In genomic region chr2:74119912-74120825, GRCh38 we compare ENCODE assay signal across 8 cellular contexts. TPM values are rescaled to one million over a fixed set of nuclear protein-coding genes. Genes with fewer than 3 reads are reported as not detected.
DNase-seq lines count a peak whose midpoint lies in the region; ATAC-seq and TF ChIP-seq lines count a peak whose summit lies in the region.

No MANE protein-coding gene starts in this region.

- H3K36me3 Mint-ChIP-seq in activated T-helper 1 cell treated with anti-CD3 and anti-CD28 coated beads, Interleukin-12 subunit alpha, Interleukin-12 subunit beta, Interleukin-2, Interleukin-4 antibody, amounts not matched to agents 30 ng/mL and 10 ng/mL and 1 ng/mL, durations not matched to agents 14 hours and 24 hours and 36 hours (ENCODE audit: low read depth), result peaks cover 11% of the 10 kb centered on the region
- peaks cover 19% of the 10 kb centered on the region for H3K36me3 Mint-ChIP-seq in natural killer cell

- TF ChIP-seq CTCF in fibroblast of mammary gland (conservative IDR thresholded peaks at IDR 0.05; ENCODE audit: control insufficient read depth, insufficient read depth, low read depth, low read length), result peak; percentile 35
- TF ChIP-seq CTCF in natural killer cell (IDR thresholded peaks at IDR 0.05), result peak; percentile 76

- ATAC-seq in GM21360 (IDR thresholded peaks at IDR 0.05; ENCODE audit: unreplicated experiment), result peak; percentile 79
- ATAC-seq in natural killer cell, result peak; percentile 96 to 98 (median 97)

- intact Hi-C loops in activated T-helper 1 cell treated with anti-CD3 and anti-CD28 coated beads, Interleukin-12 subunit alpha, Interleukin-12 subunit beta, Interleukin-2, Interleukin-4 antibody, amounts not matched to agents 30 ng/mL and 10 ng/mL and 1 ng/mL, durations not matched to agents 14 hours and 24 hours and 36 hours (cut with micrococcal nuclease), result loop anchor here (1.0 to 5.0 kb wide), 9 partner anchors 28 to 383 kb away; partner anchors contain the start of genes DGUOK, DUSP11, MOB1A and STAMBP
- intact Hi-C loops in natural killer cell (cut with micrococcal nuclease), result loop anchor here (10.0 kb wide), 1 partner anchor 55 kb away; the partner anchor contains the start of gene MOB1A

- H3K4me3 Mint-ChIP-seq in activated T-helper 1 cell treated with anti-CD3 and anti-CD28 coated beads, Interleukin-12 subunit alpha, Interleukin-12 subunit beta, Interleukin-2, Interleukin-4 antibody, amounts not matched to agents 30 ng/mL and 10 ng/mL and 1 ng/mL, durations not matched to agents 14 hours and 24 hours and 36 hours, result peak overlapping the region; percentile 82
- peak overlapping the region; percentile 85 for H3K4me3 Mint-ChIP-seq in natural killer cell

- peaks cover 19% of the 10 kb centered on the region for H3K9me3 Mint-ChIP-seq in activated T-helper 1 cell treated with anti-CD3 and anti-CD28 coated beads, Interleukin-12 subunit alpha, Interleukin-12 subunit beta, Interleukin-2, Interleukin-4 antibody, amounts not matched to agents 30 ng/mL and 10 ng/mL and 1 ng/mL, durations not matched to agents 14 hours and 24 hours and 36 hours
- peaks cover 5 to 9% of the 10 kb centered on the region in 2 donors for H3K9me3 Mint-ChIP-seq in natural killer cell

- H3K4me3 ChIP-seq in fibroblast of mammary gland (ENCODE audit: control insufficient read depth, low read depth, low read length), result peak overlapping the region; percentile 66

- peak; percentile 93 for DNase-seq in DMS 273 (lab: John Stamatoyannopoulos, UW; ENCODE audit: unreplicated experiment)
- DNase-seq in HT1080 (ENCODE audit: low read depth), result peak; percentile 88
- peak; percentile 45 for DNase-seq in OCI-M2 (lab: John Stamatoyannopoulos, UW; ENCODE audit: unreplicated experiment)
- DNase-seq in activated T-helper 1 cell treated with anti-CD3 and anti-CD28 coated beads, Interleukin-12 subunit alpha, Interleukin-12 subunit beta, Interleukin-2, Interleukin-4 antibody, amounts not matched to agents 30 ng/mL and 10 ng/mL and 1 ng/mL, durations not matched to agents 14 hours and 24 hours and 36 hours (ENCODE audit: low spot score), result peak; percentile 82
- peak; percentile 76 for DNase-seq in fibroblast of mammary gland (ENCODE audit: low read depth)
- peak; percentile 85 for DNase-seq in natural killer cell
- DNase-seq in stimulated activated naive CD4-positive, alpha-beta T cell treated with Interleukin-2 at 50 U/mL for 16 hours (lab: John Stamatoyannopoulos, UW), result peak; percentile 85

- peaks cover 12% of the 10 kb centered on the region for H3K27me3 Mint-ChIP-seq in activated T-helper 1 cell treated with anti-CD3 and anti-CD28 coated beads, Interleukin-12 subunit alpha, Interleukin-12 subunit beta, Interleukin-2, Interleukin-4 antibody, amounts not matched to agents 30 ng/mL and 10 ng/mL and 1 ng/mL, durations not matched to agents 14 hours and 24 hours and 36 hours (ENCODE audit: insufficient read depth)
- peaks cover under 1 to 2% of the 10 kb centered on the region in 2 donors for H3K27me3 Mint-ChIP-seq in natural killer cell (ENCODE audit: low read depth in 2 of 2)

- H3K27ac Mint-ChIP-seq in activated T-helper 1 cell treated with anti-CD3 and anti-CD28 coated beads, Interleukin-12 subunit alpha, Interleukin-12 subunit beta, Interleukin-2, Interleukin-4 antibody, amounts not matched to agents 30 ng/mL and 10 ng/mL and 1 ng/mL, durations not matched to agents 14 hours and 24 hours and 36 hours, result peak overlapping the region; percentile 88
- peak overlapping the region; percentile 76 to 91 for H3K27ac Mint-ChIP-seq in natural killer cell

- peaks cover 7% of the 10 kb centered on the region for H3K4me1 Mint-ChIP-seq in activated T-helper 1 cell treated with anti-CD3 and anti-CD28 coated beads, Interleukin-12 subunit alpha, Interleukin-12 subunit beta, Interleukin-2, Interleukin-4 antibody, amounts not matched to agents 30 ng/mL and 10 ng/mL and 1 ng/mL, durations not matched to agents 14 hours and 24 hours and 36 hours (ENCODE audit: low read depth)
- peaks cover 4 to 5% of the 10 kb centered on the region in 2 donors for H3K4me1 Mint-ChIP-seq in natural killer cell

RNA-seq across cellular contexts. Expression of gene BOLA3, which starts 27.5 kb away (rescaled TPM):
- 125 and 156 TPM in 2 replicates for total RNA-seq in HT1080 (2014; rRNA removed; shearing (Covaris generic))
- 163 TPM in 2 replicates for polyA plus RNA-seq in HT1080 (2015; cell fraction: cytosol; rRNA removed)
- polyA plus RNA-seq in HT1080 (2015; cell fraction: nucleus; rRNA removed), result 35.4 and 36.2 TPM in 2 replicates
- total RNA-seq in activated T-helper 1 cell treated with anti-CD3 and anti-CD28 coated beads, Interleukin-12 subunit alpha, Interleukin-12 subunit beta, Interleukin-2, Interleukin-4 antibody, amounts not matched to agents 30 ng/mL and 10 ng/mL and 1 ng/mL, durations not matched to agents 14 hours and 24 hours and 36 hours, result 94.2 and 98.2 TPM in 2 replicates
- total RNA-seq in natural killer cell, result 10 to 100 TPM in 2 of 3 donors, 1 to 10 TPM in 1; 8.1 to 13.8 (median 11.9) TPM

RNA-seq across cellular contexts. Expression of gene MOB1A, which starts 58.5 kb away (rescaled TPM):
- 77.6 and 83.8 TPM in 2 replicates for total RNA-seq in HT1080 (2014; rRNA removed; shearing (Covaris generic))
- polyA plus RNA-seq in HT1080 (2015; cell fraction: cytosol; rRNA removed), result 68.3 and 82.0 TPM in 2 replicates
- polyA plus RNA-seq in HT1080 (2015; cell fraction: nucleus; rRNA removed), result 51.2 and 53.5 TPM in 2 replicates
- total RNA-seq in activated T-helper 1 cell treated with anti-CD3 and anti-CD28 coated beads, Interleukin-12 subunit alpha, Interleukin-12 subunit beta, Interleukin-2, Interleukin-4 antibody, amounts not matched to agents 30 ng/mL and 10 ng/mL and 1 ng/mL, durations not matched to agents 14 hours and 24 hours and 36 hours, result 207 and 221 TPM in 2 replicates
- 100 to 1,000 TPM; 211 to 239 (median 222) TPM for total RNA-seq in natural killer cell

Comparison
In these comparisons a context has a peak if more than half of its experiments do, and no peak if none do; other contexts are left out.
1. Peak in every context shown above with its lines: DNase-seq, ATAC-seq and H3K4me3 ChIP-seq.